Comparison of ENCODE assay signal across 11 cellular contexts in genomic region chr12:1993341-1993740, GRCh38. TPM values are rescaled to one million over a fixed set of nuclear protein-coding genes. Genes with fewer than 3 reads are reported as not detected.
DNase-seq lines count a peak whose midpoint lies in the region; ATAC-seq and TF ChIP-seq lines count a peak whose summit lies in the region.
"Had no signal": no experiment of that assay in that cellular context is flagged by ENCODE, and none has a peak within 500 bp of the region (broad histone marks: within the 10 kb centered on the region; RNA-seq: fewer than 3 reads in every experiment).

No MANE protein-coding gene starts in this region.

- TF ChIP-seq CTCF in AG10803 (conservative IDR thresholded peaks at IDR 0.05; ENCODE audit: low read length): no peak
- TF ChIP-seq CTCF in right lobe of liver (IDR thresholded peaks at IDR 0.05): no peak
- TF ChIP-seq CTCF in Caco-2 (IDR thresholded peaks at IDR 0.05; ENCODE audit: insufficient read depth in 1 of 2, low read depth in 1 of 2, low read length in 1 of 2, severe bottlenecking in 1 of 2, unreplicated experiment in 1 of 2): no peak

- peak overlapping the region in 2 of 3 donors; percentile 41 to 91 for H3K27ac ChIP-seq in right lobe of liver

- H3K4me3 Mint-ChIP-seq in Caco-2 (ENCODE audit: unreplicated experiment): no peak overlapping the region
- H3K4me3 Mint-ChIP-seq: activated naive CD4-positive, alpha-beta T cell treated with anti-CD3 and anti-CD28 coated beads for 36 hours had no signal

- intact Hi-C loops in right lobe of liver (cut with DNase I) (no loop called here), Caco-2 (cut with micrococcal nuclease; ENCODE audit: unreplicated experiment) (no loop called here)

- H3K4me1 ChIP-seq in right lobe of liver (peaks cover 0 to 38% (median 12%) of the 10 kb centered on the region in 4 donors), Caco-2 (0 out of 2 replicates have a peak, but pooled peaks cover 5% of the 10 kb centered on the region)

- CTCF ChIA-PET in Caco-2 (lab: Charles Lee): interaction anchor here (0.6 kb wide), 1 partner anchor 238 kb away, joined by 6 read pairs; no protein-coding TSS in a partner anchor

- DNase-seq in AG10803 (ENCODE audit: low read depth) (peak; percentile 94), MG63 (peak; percentile 51), astrocyte of the hippocampus (ENCODE audit: low read depth, low spot score) (peak; percentile 75), right lobe of liver (no peak), occipital lobe (lab: John Stamatoyannopoulos, UW) (no peak), KBM-7 (no peak), Caco-2 (no peak)
- DNase-seq: activated naive CD4-positive, alpha-beta T cell treated with anti-CD3 and anti-CD28 coated beads for 36 hours; KG1; stimulated activated CD4-positive, alpha-beta T cell treated with anti-CD3 and anti-CD28 coated beads, Interleukin-2, amount 100 ng/mL, for 24 hours had no signal

- ATAC-seq in right lobe of liver (peak; percentile 10 to 62 (median 34)), HG02973 (IDR thresholded peaks at IDR 0.05; ENCODE audit: unreplicated experiment) (no peak)

- H3K4me1 Mint-ChIP-seq in Caco-2 (ENCODE audit: low read depth, unreplicated experiment): no peaks in the 10 kb centered on the region

- H3K9me3 ChIP-seq in MG63: no peaks in the 10 kb centered on the region
- H3K9me3 ChIP-seq in right lobe of liver: no peaks in the 10 kb centered on the region
- H3K9me3 ChIP-seq in Caco-2: no peaks in the 10 kb centered on the region

- BruUV-seq in Caco-2 (replicated peaks; lab: Mats Ljungman, UMichigan): no TSS peak

- no peak overlapping the region for H3K4me3 ChIP-seq in AG10803 (ENCODE audit: low read length)
- no peak overlapping the region for H3K4me3 ChIP-seq in MG63
- H3K4me3 ChIP-seq in right lobe of liver: no peak overlapping the region
- H3K4me3 ChIP-seq in Caco-2 (ENCODE audit: low read depth, low read length): no peak overlapping the region

- no peak overlapping the region for H3K27ac Mint-ChIP-seq in Caco-2 (ENCODE audit: unreplicated experiment)
- H3K27ac Mint-ChIP-seq: activated naive CD4-positive, alpha-beta T cell treated with anti-CD3 and anti-CD28 coated beads for 36 hours had no signal

- no peaks in the 10 kb centered on the region for H3K9me3 Mint-ChIP-seq in Caco-2 (ENCODE audit: unreplicated experiment)
- H3K9me3 Mint-ChIP-seq: activated naive CD4-positive, alpha-beta T cell treated with anti-CD3 and anti-CD28 coated beads for 36 hours had no signal

- no peaks in the 10 kb centered on the region for H3K27me3 Mint-ChIP-seq in Caco-2 (ENCODE audit: insufficient read depth, unreplicated experiment)

- peaks cover 46% of the 10 kb centered on the region for H3K36me3 ChIP-seq in MG63
- peaks cover 0 to 5% (median 0%) of the 10 kb centered on the region in 4 donors for H3K36me3 ChIP-seq in right lobe of liver
- no peaks in the 10 kb centered on the region for H3K36me3 ChIP-seq in Caco-2 (ENCODE audit: control insufficient read depth, insufficient read depth, low read length)

- no peak for TF ChIP-seq POLR2A in right lobe of liver (IDR thresholded peaks at IDR 0.05)

- 20% methylated on average over 2 of the region's 2 CpGs for WGBS in right lobe of liver (ENCODE audit: insufficient coverage, low coverage, low lambda C conversion rate, missing lambda C conversion rate)

- H3K27me3 ChIP-seq in MG63 (no peaks in the 10 kb centered on the region), right lobe of liver (no peaks in the 10 kb centered on the region), Caco-2 (replicated peaks; ENCODE audit: control insufficient read depth, insufficient read depth, low read length) (no peaks in the 10 kb centered on the region)

- in situ Hi-C loops in KBM-7 (cut with MboI; ENCODE audit: low pct_unique_long_range_greater_than_20kb, low sequenced_read_pairs): no loop called here

- H3K36me3 Mint-ChIP-seq in Caco-2 (ENCODE audit: insufficient read depth, unreplicated experiment): no peaks in the 10 kb centered on the region

- POLR2A ChIA-PET in Caco-2 (lab: Charles Lee): no interaction called here

RNA-seq across cellular contexts. Expression of gene DCP1B, which starts 10.9 kb away (rescaled TPM):
- total RNA-seq in MG63 (2014; rRNA removed; shearing (Covaris generic); ENCODE audit: low replicate concordance): 1.5 and 5.1 TPM in 2 replicates
- total RNA-seq in right lobe of liver (1 to 10 TPM; 4.1 to 7.6 (median 6.0) TPM), occipital lobe (8.9 TPM), Caco-2 (2022) (8.2 and 8.9 TPM in 2 replicates)

RNA-seq across cellular contexts. Expression of gene CACNA1C, which starts 59.4 kb away (rescaled TPM):
- 1.4 and 37.7 TPM in 2 replicates for total RNA-seq in MG63 (2014; rRNA removed; shearing (Covaris generic); ENCODE audit: low replicate concordance)
- total RNA-seq in right lobe of liver (1 to 10 TPM in 1 of 6 experiments, under 1 TPM in 5; 0.18 to 1.0 (median 0.57) TPM), occipital lobe (21.4 TPM), Caco-2 (2022) (0.05 TPM in 1 of 2 replicates, not detected in the other)

Comparison
In these comparisons a context has a peak if more than half of its experiments do, and no peak if none do; other contexts are left out.
1. DNase-seq: peak in AG10803 (single experiment), MG63 (single experiment) and astrocyte of the hippocampus (single experiment); none in right lobe of liver (0 of 3), occipital lobe (single experiment), KBM-7 (single experiment) and Caco-2 (0 of 2).